ENCODE assay signal across 18 cellular contexts in genomic region chr10:77788496-77789010, GRCh38.
DNase-seq lines count a peak whose midpoint lies in the region; ATAC-seq and TF ChIP-seq lines count a peak whose summit lies in the region.
"Had no signal": no experiment of that assay in that cellular context is flagged by ENCODE, and none has a peak within 500 bp of the region (broad histone marks: within the 10 kb centered on the region; RNA-seq: fewer than 3 reads in every experiment).

No MANE protein-coding gene starts in this region.

- ATAC-seq in RWPE2 (ENCODE audit: low read depth) (no peak), GM18870 (IDR thresholded peaks at IDR 0.05; ENCODE audit: unreplicated experiment) (no peak)
- no peak for ATAC-seq in stimulated activated effector memory CD8-positive, alpha-beta T cell treated with anti-CD3 and anti-CD28 coated beads, Interleukin-12 subunit alpha, Interleukin-12 subunit beta, amount 100 ng/mL, for 72 hours
- ATAC-seq: HCT116 had no signal

- no peaks in the 10 kb centered on the region for H3K4me1 ChIP-seq in RWPE2 (ENCODE audit: insufficient read depth, poor library complexity, severe bottlenecking)

- H3K36me3 Mint-ChIP-seq in chondrocyte (ENCODE audit: low read depth), result peaks cover 31% of the 10 kb centered on the region
- H3K36me3 Mint-ChIP-seq in progenitor cell of endocrine pancreas (ENCODE audit: insufficient read depth), result peaks cover 30% of the 10 kb centered on the region
- peaks cover 12% of the 10 kb centered on the region for H3K36me3 Mint-ChIP-seq in stimulated activated effector memory CD8-positive, alpha-beta T cell treated with anti-CD3 and anti-CD28 coated beads, Interleukin-12 subunit alpha, Interleukin-12 subunit beta, amount 100 ng/mL, for 72 hours
- H3K36me3 Mint-ChIP-seq: CD4-positive, alpha-beta memory T cell had no signal

- H3K27me3 Mint-ChIP-seq in chondrocyte (ENCODE audit: low read depth), result no peaks in the 10 kb centered on the region
- H3K27me3 Mint-ChIP-seq in progenitor cell of endocrine pancreas, result no peaks in the 10 kb centered on the region
- H3K27me3 Mint-ChIP-seq: CD4-positive, alpha-beta memory T cell had no signal

- TF ChIP-seq CTCF in RWPE1 (conservative IDR thresholded peaks at IDR 0.05; ENCODE audit: low read depth) (no peak), RWPE2 (IDR thresholded peaks at IDR 0.05; ENCODE audit: poor library complexity, severe bottlenecking) (no peak), chondrocyte (IDR thresholded peaks at IDR 0.05) (no peak), progenitor cell of endocrine pancreas (IDR thresholded peaks at IDR 0.05; ENCODE audit: unreplicated experiment) (no peak), GM10248 (IDR thresholded peaks at IDR 0.05; ENCODE audit: control extremely low read depth, extremely low read depth, low read depth, missing control alignments) (no peak)

- H3K4me1 Mint-ChIP-seq in chondrocyte (ENCODE audit: low read depth) (peaks cover 34% of the 10 kb centered on the region), progenitor cell of endocrine pancreas (ENCODE audit: low read depth) (no peaks in the 10 kb centered on the region)
- peaks cover 8% of the 10 kb centered on the region for H3K4me1 Mint-ChIP-seq in stimulated activated effector memory CD8-positive, alpha-beta T cell treated with anti-CD3 and anti-CD28 coated beads, Interleukin-12 subunit alpha, Interleukin-12 subunit beta, amount 100 ng/mL, for 72 hours
- H3K4me1 Mint-ChIP-seq: H9 had no signal

- H3K4me3 Mint-ChIP-seq in chondrocyte (ENCODE audit: unreplicated experiment) (no peak overlapping the region), progenitor cell of endocrine pancreas (ENCODE audit: low read depth) (no peak overlapping the region)
- H3K4me3 Mint-ChIP-seq in stimulated activated effector memory CD8-positive, alpha-beta T cell treated with anti-CD3 and anti-CD28 coated beads, Interleukin-12 subunit alpha, Interleukin-12 subunit beta, amount 100 ng/mL, for 72 hours, result no peak overlapping the region
- H3K4me3 Mint-ChIP-seq: CD4-positive, alpha-beta memory T cell; H9 had no signal

- H3K36me3 ChIP-seq in RWPE2 (ENCODE audit: low read depth), result peaks cover 67% of the 10 kb centered on the region

- H3K27ac Mint-ChIP-seq in chondrocyte (ENCODE audit: unreplicated experiment) (no peak overlapping the region), progenitor cell of endocrine pancreas (peak overlapping the region; percentile 41)
- no peak overlapping the region for H3K27ac Mint-ChIP-seq in stimulated activated effector memory CD8-positive, alpha-beta T cell treated with anti-CD3 and anti-CD28 coated beads, Interleukin-12 subunit alpha, Interleukin-12 subunit beta, amount 100 ng/mL, for 72 hours

- peaks cover 4% of the 10 kb centered on the region for H3K9me3 Mint-ChIP-seq in chondrocyte (ENCODE audit: low read depth)
- H3K9me3 Mint-ChIP-seq in progenitor cell of endocrine pancreas (ENCODE audit: low read depth), result no peaks in the 10 kb centered on the region
- peaks cover 3% of the 10 kb centered on the region for H3K9me3 Mint-ChIP-seq in stimulated activated effector memory CD8-positive, alpha-beta T cell treated with anti-CD3 and anti-CD28 coated beads, Interleukin-12 subunit alpha, Interleukin-12 subunit beta, amount 100 ng/mL, for 72 hours
- H3K9me3 Mint-ChIP-seq: H9 had no signal

- DNase-seq in RWPE1 (ENCODE audit: low spot score), result no peak
- DNase-seq in RWPE2 (ENCODE audit: low spot score), result peak; percentile 20
- DNase-seq in chondrocyte (ENCODE audit: low spot score), result peak; percentile 46
- DNase-seq in progenitor cell of endocrine pancreas (ENCODE audit: low spot score, unreplicated experiment), result no peak
- DNase-seq in GM10248 (ENCODE audit: extremely low spot score), result no peak
- DNase-seq in stimulated activated effector memory CD8-positive, alpha-beta T cell treated with anti-CD3 and anti-CD28 coated beads, Interleukin-12 subunit alpha, Interleukin-12 subunit beta, amount 100 ng/mL, for 72 hours (ENCODE audit: low spot score in 2 of 2), result no peak
- DNase-seq in activated naive CD4-positive, alpha-beta T cell treated with Interleukin-2 at 50 U/mL for 16 hours, result no peak
- DNase-seq: C1 segment of cervical spinal cord; Calu3; CD4-positive, alpha-beta memory T cell; COR-L47; DMS53; DMS79 treated with DMSO at 0.1 percent for 48 hours; GF-D8; GM23248; H9 had no signal

- H3K27me3 ChIP-seq in RWPE2 (ENCODE audit: insufficient read depth, poor library complexity, severe bottlenecking), result no peaks in the 10 kb centered on the region

- no peak overlapping the region for H3K4me3 ChIP-seq in RWPE2 (ENCODE audit: severe bottlenecking)
- H3K4me3 ChIP-seq: GM23248 had no signal

- CTCF ChIA-PET in RWPE1 (lab: Yijun Ruan, JAX) (no interaction called here), GM10248 (lab: Yijun Ruan, JAX) (no interaction called here)

- POLR2A ChIA-PET in RWPE1 (lab: Yijun Ruan, JAX; ENCODE audit: low non-redundant PET), result no interaction called here
- POLR2A ChIA-PET in GM10248 (lab: Yijun Ruan, JAX), result no interaction called here

- H3K9me3 ChIP-seq in RWPE2 (ENCODE audit: severe bottlenecking), result no peaks in the 10 kb centered on the region

- H3K27ac ChIP-seq in RWPE1 (0 out of 2 replicates have a peak overlapping the region, but pooled peaks have one; percentile 2), RWPE2 (ENCODE audit: poor library complexity, severe bottlenecking) (no peak overlapping the region)
- H3K27ac ChIP-seq: GM23248 had no signal

Comparison
In these comparisons a context has a peak if more than half of its experiments do, and no peak if none do; other contexts are left out.
1. DNase-seq: peak in RWPE2 (single experiment) and chondrocyte (single experiment); none in RWPE1 (single experiment), progenitor cell of endocrine pancreas (single experiment), GM10248 (single experiment), stimulated activated effector memory CD8-positive, alpha-beta T cell treated with anti-CD3 and anti-CD28 coated beads, Interleukin-12 subunit alpha, Interleukin-12 subunit beta, amount 100 ng/mL, for 72 hours (0 of 2) and activated naive CD4-positive, alpha-beta T cell treated with Interleukin-2 at 50 U/mL for 16 hours (single experiment).